Comparison of ENCODE assay signal across 23 cellular contexts in genomic region chr2:172551266-172551665, GRCh38. TPM values are rescaled to one million over a fixed set of nuclear protein-coding genes. Genes with fewer than 3 reads are reported as not detected.
DNase-seq lines count a peak whose midpoint lies in the region; ATAC-seq, FAIRE-seq and TF ChIP-seq lines count a peak whose summit lies in the region.
"Had no signal": no experiment of that assay in that cellular context is flagged by ENCODE, and none has a peak within 500 bp of the region (broad histone marks: within the 10 kb centered on the region; RNA-seq: fewer than 3 reads in every experiment).

No MANE protein-coding gene starts in this region.

- H3K36me3 ChIP-seq in HUES64 (ENCODE audit: insufficient read depth, low read length), result peaks cover 10% of the 10 kb centered on the region
- no peaks in the 10 kb centered on the region for H3K36me3 ChIP-seq in astrocyte (ENCODE audit: insufficient read depth, low read length)
- H3K36me3 ChIP-seq in iPS-18a (ENCODE audit: control insufficient read depth, low read depth, low read length), result no peaks in the 10 kb centered on the region
- no peaks in the 10 kb centered on the region for H3K36me3 ChIP-seq in HepG2 (replicated peaks in 1 of 2; ENCODE audit: control insufficient read depth in 1 of 2, insufficient read depth in 2 of 2, low read length in 2 of 2)
- H3K36me3 ChIP-seq: HAP-1 had no signal

- H3K36me3 Mint-ChIP-seq in astrocyte (ENCODE audit: low read depth, unreplicated experiment), result peaks cover 2% of the 10 kb centered on the region

- DNase-seq in ACHN (peak; percentile 36), astrocyte (ENCODE audit: low read depth) (no peak), frontal cortex (ENCODE audit: low spot score in 2 of 2) (no peak), NCI-H187 (lab: John Stamatoyannopoulos, UW) (no peak), HepG2 (ENCODE audit: low spot score) (no peak)
- DNase-seq in activated effector memory CD4-positive, alpha-beta T cell treated with anti-CD3 and anti-CD28 coated beads, Interleukin-2, amount 50 U/mL, for 16 hours, result no peak
- DNase-seq: activated CD4-positive, alpha-beta T cell treated with anti-CD3 and anti-CD28 coated beads, Interleukin-2, amount 10 ng/mL, durations not matched to agents 7 days and 5 days; activated CD8-positive, alpha-beta memory T cell treated with anti-CD3 and anti-CD28 coated beads, Interleukin-2, amount 50 U/mL, for 4 hours; activated effector memory CD4-positive, alpha-beta T cell treated with Interleukin-2 at 50 U/mL for 16 hours; anterior cingulate cortex; cerebellar nuclear complex; left cardiac atrium; NCI-H1048; NCI-H2081 treated with DMSO at 0.1 percent for 48 hours; nucleus accumbens; retina; stimulated activated CD4-positive, alpha-beta T cell treated with anti-CD3 and anti-CD28 coated beads, Interleukin-12 subunit alpha, Interleukin-12 subunit beta, amount 100 ng/mL, for 4 hours had no signal

- no peak for TF ChIP-seq POLR2A in HepG2 (IDR thresholded peaks at IDR 0.05; ENCODE audit: insufficient read depth in 1 of 2, low read depth in 2 of 2, low read length in 2 of 2)

- peak overlapping the region; percentile 34 for H3K27ac Mint-ChIP-seq in astrocyte (ENCODE audit: unreplicated experiment)
- H3K27ac Mint-ChIP-seq: activated CD4-positive, alpha-beta T cell treated with anti-CD3 and anti-CD28 coated beads, Interleukin-2, amount 10 ng/mL, durations not matched to agents 7 days and 5 days had no signal

- CTCF ChIA-PET in HepG2 (lab: Yijun Ruan, JAX; ENCODE audit: low intra/inter-chr PET ratio, low total read pairs), result no interaction called here

- no TSS peak for BruUV-seq in HepG2 (replicated peaks; lab: Mats Ljungman, UMichigan)

- no peaks in the 10 kb centered on the region for H3K27me3 ChIP-seq in HUES64 (ENCODE audit: insufficient read depth, low read length)
- H3K27me3 ChIP-seq in astrocyte (ENCODE audit: insufficient read depth, low read length), result no peaks in the 10 kb centered on the region
- peaks cover 5% of the 10 kb centered on the region for H3K27me3 ChIP-seq in iPS-18a (ENCODE audit: control insufficient read depth, insufficient read depth, low read length)
- no peaks in the 10 kb centered on the region; a peak in 1 of 5 replicates for H3K27me3 ChIP-seq in HepG2 (ENCODE audit: control insufficient read depth in 1 of 2, insufficient read depth in 2 of 2, low read length in 2 of 2)

- peak overlapping the region; percentile 51; the same call in 1 of the 2 replicates for H3K9ac ChIP-seq in HUES64 (ENCODE audit: low read depth, low read length)
- H3K9ac ChIP-seq in astrocyte (ENCODE audit: low read length), result no peak overlapping the region
- peak overlapping the region; percentile 24 for H3K9ac ChIP-seq in iPS-18a (ENCODE audit: low read length)
- no peak overlapping the region for H3K9ac ChIP-seq in HepG2 (ENCODE audit: insufficient read depth, low read depth, low read length)

- POLR2A ChIA-PET in HepG2 (lab: Yijun Ruan, JAX), result no interaction called here

- no peaks in the 10 kb centered on the region for H3K27me3 Mint-ChIP-seq in astrocyte (ENCODE audit: low read depth, unreplicated experiment)
- H3K27me3 Mint-ChIP-seq: IgD-negative memory B cell had no signal

- FAIRE-seq in astrocyte (lab: Jason Lieb, UNC) (no peak), frontal cortex (lab: Jason Lieb, UNC) (no peak), HepG2 (lab: Jason Lieb, UNC) (no peak)
- FAIRE-seq: A204.1 had no signal

- intact Hi-C loops in HepG2 (cut with micrococcal nuclease; ENCODE audit: unreplicated experiment), result no loop called here

- peaks cover 23% of the 10 kb centered on the region for H3K9me3 ChIP-seq in HUES64 (ENCODE audit: insufficient read depth, low read depth, low read length)
- peaks cover 6% of the 10 kb centered on the region for H3K9me3 ChIP-seq in astrocyte (ENCODE audit: insufficient read depth, low read depth, low read length)
- H3K9me3 ChIP-seq in iPS-18a (ENCODE audit: control insufficient read depth, low read depth, low read length), result peaks cover 9% of the 10 kb centered on the region
- no peaks in the 10 kb centered on the region for H3K9me3 ChIP-seq in HepG2 (ENCODE audit: low read length)
- H3K9me3 ChIP-seq: HAP-1 had no signal

- TF ChIP-seq RAD21 in HepG2 (CRISPR knock-in tag; IDR thresholded peaks at IDR 0.05), result no peak

- in situ Hi-C loops in ACHN (cut with HindIII; ENCODE audit: low pct_ligation_motif_present, low pct_unique_long_range_greater_than_20kb, low sequenced_read_pairs) (no loop called here), HepG2 (cut with HindIII; ENCODE audit: extremely low pct_ligation_motif_present, low pct_unique_long_range_greater_than_20kb) (no loop called here)

- H3K4me3 ChIP-seq in HUES64 (ENCODE audit: low read length) (peak overlapping the region; percentile 16; the same call in 1 of the 2 replicates), astrocyte (ENCODE audit: insufficient read depth, low read depth, low read length) (no peak overlapping the region), iPS-18a (ENCODE audit: low read length) (peak overlapping the region; percentile 23), HepG2 (replicated peaks in 1 of 3; ENCODE audit: insufficient read depth in 1 of 3, low read depth in 2 of 3, low read length in 3 of 3) (no peak overlapping the region)
- H3K4me3 ChIP-seq: HAP-1 had no signal

- H3K4me1 ChIP-seq in HUES64 (ENCODE audit: insufficient read depth, low read length), result peaks cover 48% of the 10 kb centered on the region
- peaks cover 16% of the 10 kb centered on the region for H3K4me1 ChIP-seq in astrocyte (ENCODE audit: insufficient read depth, low read length)
- H3K4me1 ChIP-seq in iPS-18a (ENCODE audit: control insufficient read depth, low read depth, low read length), result peaks cover 64% of the 10 kb centered on the region
- H3K4me1 ChIP-seq in HepG2 (ENCODE audit: insufficient read depth, low read length), result peaks cover 19% of the 10 kb centered on the region

- H3K4me2 ChIP-seq in astrocyte (ENCODE audit: low read length) (no peak overlapping the region), HepG2 (ENCODE audit: low read depth, low read length) (no peak overlapping the region)

- TF ChIP-seq EP300 in HepG2 (IDR thresholded peaks at IDR 0.05; ENCODE audit: low read depth in 2 of 2, low read length in 2 of 2) (no peak), HepG2 (CRISPR knock-in tag; IDR thresholded peaks at IDR 0.05; ENCODE audit: borderline replicate concordance) (no peak)

- H3K79me2 ChIP-seq in astrocyte (ENCODE audit: insufficient read depth, low read length), result no peaks in the 10 kb centered on the region
- peaks cover 4% of the 10 kb centered on the region for H3K79me2 ChIP-seq in HepG2 (ENCODE audit: insufficient read depth, low read length)

- TF ChIP-seq CTCF in astrocyte (IDR thresholded peaks at IDR 0.05; ENCODE audit: insufficient read depth, low read depth, low read length) (no peak), HepG2 (CRISPR knock-in tag; IDR thresholded peaks at IDR 0.05) (no peak)

- no peaks in the 10 kb centered on the region for H4K20me1 ChIP-seq in astrocyte (ENCODE audit: insufficient read depth, low read length)
- no peaks in the 10 kb centered on the region for H4K20me1 ChIP-seq in HepG2 (ENCODE audit: insufficient read depth, low read length)

- H3K4me1 Mint-ChIP-seq in astrocyte (ENCODE audit: low read depth, unreplicated experiment), result peaks cover 35% of the 10 kb centered on the region

- H3K9me3 Mint-ChIP-seq in astrocyte (ENCODE audit: unreplicated experiment), result peaks cover 7% of the 10 kb centered on the region

- no peak for ATAC-seq in HepG2
- ATAC-seq: left cardiac atrium, Right ventricle myocardium inferior had no signal

- H2AFZ ChIP-seq in astrocyte (ENCODE audit: low read depth, low read length) (no peak overlapping the region), HepG2 (ENCODE audit: low read length) (no peak overlapping the region)

- H3K27ac ChIP-seq in HUES64 (ENCODE audit: low read depth, low read length), result peak overlapping the region; percentile 89
- H3K27ac ChIP-seq in astrocyte (ENCODE audit: low read depth, low read length), result no peak overlapping the region
- H3K27ac ChIP-seq in iPS-18a (ENCODE audit: low read length), result peak overlapping the region; percentile 49
- no peak overlapping the region for H3K27ac ChIP-seq in HepG2 (ENCODE audit: extremely low read length, insufficient read depth, low read length)

- H3K4me3 Mint-ChIP-seq in astrocyte (ENCODE audit: unreplicated experiment), result no peak overlapping the region
- H3K4me3 Mint-ChIP-seq: activated CD4-positive, alpha-beta T cell treated with anti-CD3 and anti-CD28 coated beads, Interleukin-2, amount 10 ng/mL, durations not matched to agents 7 days and 5 days; IgD-negative memory B cell had no signal

TF ChIP-seq in HepG2, 621 proteins besides CTCF, POLR2A, EP300 and RAD21 (continues in another document):
- TF ChIP-seq ZNF577 (CRISPR knock-in tag; IDR thresholded peaks at IDR 0.05; ENCODE audit: borderline replicate concordance, low read depth), result no peak
- no peak for TF ChIP-seq CBX1 (IDR thresholded peaks at IDR 0.05; ENCODE audit: low read depth)
- TF ChIP-seq EHMT2 (IDR thresholded peaks at IDR 0.05; ENCODE audit: borderline replicate concordance, low read depth, low read length), result no peak

RNA-seq across cellular contexts. Expression of gene PDK1, which starts 4.6 kb away (rescaled TPM):
- polyA plus RNA-seq in HUES64 (2013, experiment 1 of 2), result 24.0 TPM
- 31.9 TPM for polyA plus RNA-seq in HUES64 (2013, experiment 2 of 2)
- 26.0 and 31.5 TPM in 2 replicates for total RNA-seq in astrocyte
- 10.6 TPM for total RNA-seq in frontal cortex
- 11.9 and 12.0 TPM in 2 replicates for total RNA-seq in HepG2 (2016; rRNA removed; fragmentation: Illumina TruSeq; extraction: Trizol)
- total RNA-seq in HepG2 (2016; cell fraction: cytosol; rRNA removed; fragmentation: Illumina TruSeq; extraction: Trizol; ENCODE audit: low read depth), result 14.8 and 16.0 TPM in 2 replicates
- total RNA-seq in HepG2 (2016; cell fraction: insoluble cytoplasmic fraction; rRNA removed; fragmentation: Illumina TruSeq; extraction: Trizol), result 11.1 and 15.0 TPM in 2 replicates
- 5.0 and 6.4 TPM in 2 replicates for total RNA-seq in HepG2 (2016; cell fraction: membrane; rRNA removed; fragmentation: Illumina TruSeq; extraction: Trizol)
- total RNA-seq in HepG2 (2016; cell fraction: nucleus; rRNA removed; fragmentation: Illumina TruSeq; extraction: Trizol), result 14.8 and 15.2 TPM in 2 replicates
- polyA plus RNA-seq in HepG2 (2011; rRNA removed), result 84.7 and 96.9 TPM in 2 replicates
- polyA plus RNA-seq in HepG2 (2011; cell fraction: cytosol; rRNA removed), result 30.7 and 32.7 TPM in 2 replicates
- polyA plus RNA-seq in HepG2 (2011; cell fraction: nucleus; rRNA removed), result 67.8 and 93.1 TPM in 2 replicates
- polyA plus RNA-seq in HepG2 (2012), result 25.5 and 44.1 TPM in 2 replicates
- 0.77 and 0.79 TPM in 2 replicates for polyA plus RNA-seq in HepG2 (2016; cell fraction: cytosol; fragmentation: Illumina TruSeq; extraction: Trizol; ENCODE audit: low read depth)
- polyA plus RNA-seq in HepG2 (2016; cell fraction: insoluble cytoplasmic fraction; fragmentation: Illumina TruSeq; extraction: Trizol; ENCODE audit: low read depth), result 7.5 and 10.2 TPM in 2 replicates
- polyA plus RNA-seq in HepG2 (2016; cell fraction: membrane; fragmentation: Illumina TruSeq; extraction: Trizol; ENCODE audit: low read depth), result 2.4 and 2.7 TPM in 2 replicates
- polyA plus RNA-seq in HepG2 (2016; cell fraction: nucleus; fragmentation: Illumina TruSeq; extraction: Trizol; ENCODE audit: insufficient read depth, low read depth), result 10.4 and 11.5 TPM in 2 replicates
- 33.6 and 117 TPM in 2 replicates for polyA minus RNA-seq in HepG2 (2011; rRNA and poly(A)+ RNA removed; ENCODE audit: low replicate concordance)
- polyA minus RNA-seq in HepG2 (2011; cell fraction: cytosol; rRNA and poly(A)+ RNA removed), result 65.8 and 77.1 TPM in 2 replicates
- 205 and 237 TPM in 2 replicates for polyA minus RNA-seq in HepG2 (2011; cell fraction: nucleus; rRNA and poly(A)+ RNA removed)

Comparison
In these comparisons a context has a peak if more than half of its experiments do, and no peak if none do; other contexts are left out.
1. H3K27ac ChIP-seq: peak in HUES64 (single experiment) and iPS-18a (single experiment); none in astrocyte (single experiment) and HepG2 (single experiment).
2. H3K4me3 ChIP-seq: peak in HUES64 (single experiment) and iPS-18a (single experiment); none in astrocyte (single experiment) and HepG2 (0 of 3).
3. H3K9ac ChIP-seq: peak in HUES64 (single experiment) and iPS-18a (single experiment); none in astrocyte (single experiment) and HepG2 (single experiment).